8 cellular contexts compared by ENCODE assay signal in the genomic region with DNA sequence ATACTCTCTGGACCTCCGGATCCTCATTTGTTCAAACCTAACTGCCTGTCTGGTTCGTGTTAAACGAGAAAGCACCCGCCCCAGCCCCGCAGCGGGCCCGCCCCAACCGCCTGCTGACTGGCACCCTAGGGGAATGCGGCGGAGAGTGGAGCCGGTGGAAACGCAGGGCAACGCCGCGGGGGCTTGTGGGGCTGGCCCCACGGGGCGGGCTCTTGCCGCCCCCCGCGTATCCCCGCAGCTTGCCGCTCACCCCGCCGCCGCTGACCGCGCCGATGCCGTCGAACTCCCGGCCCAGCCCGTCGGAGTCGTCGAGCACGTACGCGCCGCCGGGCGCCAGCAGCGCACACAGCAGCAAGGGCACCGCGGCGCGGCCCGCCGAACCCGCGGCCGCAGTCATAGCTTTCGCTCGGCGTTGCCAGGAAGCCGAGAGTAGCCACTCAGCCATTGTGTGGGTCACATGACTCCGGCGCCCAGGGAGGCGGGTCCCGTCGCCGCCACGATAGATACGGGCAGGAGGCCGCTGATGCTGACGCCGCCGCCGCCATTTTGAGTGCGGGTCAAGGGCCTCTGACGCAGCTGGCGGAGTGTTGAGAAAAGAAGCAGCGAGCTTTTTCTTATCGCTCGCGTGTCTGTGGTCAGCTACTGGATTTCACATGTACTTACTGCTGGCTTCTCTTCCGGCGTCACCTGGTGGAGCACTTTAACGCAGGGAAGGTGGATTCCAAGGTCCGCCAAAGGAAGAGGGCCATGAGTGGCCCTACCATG. TPM values are rescaled to one million over a fixed set of nuclear protein-coding genes. Genes with fewer than 3 reads are reported as not detected.
DNase-seq lines count a peak whose midpoint lies in the region; ATAC-seq and TF ChIP-seq lines count a peak whose summit lies in the region.

A gene (minus strand): TSS at position 463 of the 765 bp plus-strand sequence. CDS start 18 bp downstream, at position 445.

- BruUV-seq in A673 (replicated peaks; lab: Mats Ljungman, UMichigan), result no TSS peak

- peak within 1 kb of the TSS; percentile 83 for H3K4me3 Mint-ChIP-seq in dendritic cell treated with granulocyte-macrophage colony-stimulating factor and Interleukin-4, amounts not matched to agents 40 ng/mL and 50 ng/mL, for 4 days

- H3K27me3 Mint-ChIP-seq in dendritic cell treated with granulocyte-macrophage colony-stimulating factor and Interleukin-4, amounts not matched to agents 40 ng/mL and 50 ng/mL, for 4 days, result no peaks in the 10 kb centered on the region

- H3K27me3 ChIP-seq in A673 (replicated peaks; ENCODE audit: insufficient read depth, low read depth, low read length, poor library complexity), result no peaks in the 10 kb centered on the region

- CTCF ChIA-PET in A673 (lab: Charles Lee), result interaction anchor here (0.6 kb wide), 1 partner anchor 731 kb away, joined by 3 read pairs; no protein-coding TSS in a partner anchor

- peak within 1 kb of the TSS; percentile 79 for H3K27ac ChIP-seq in A673 (ENCODE audit: low read depth, low read length, poor library complexity, severe bottlenecking)

- peak within 1 kb of the TSS; percentile 90 for H3K27ac Mint-ChIP-seq in dendritic cell treated with granulocyte-macrophage colony-stimulating factor and Interleukin-4, amounts not matched to agents 40 ng/mL and 50 ng/mL, for 4 days

- peak within 1 kb of the TSS; percentile 62 for H3K4me3 ChIP-seq in A673 (ENCODE audit: low read depth, low read length, poor library complexity, severe bottlenecking)

- TF ChIP-seq CTCF in A673 (conservative IDR thresholded peaks at IDR 0.05; ENCODE audit: low read depth, low read length), result no peak

- H3K36me3 Mint-ChIP-seq in dendritic cell treated with granulocyte-macrophage colony-stimulating factor and Interleukin-4, amounts not matched to agents 40 ng/mL and 50 ng/mL, for 4 days (ENCODE audit: low read depth), result peaks cover 7% of the 10 kb centered on the region

- H3K4me1 ChIP-seq in A673 (ENCODE audit: insufficient read depth, low read length, poor library complexity, severe bottlenecking), result peaks cover 6% of the 10 kb centered on the region

- POLR2A ChIA-PET in A673 (lab: Charles Lee; ENCODE audit: low non-redundant PET), result interaction anchor here (0.6 kb wide), 1 partner anchor 109 kb away, joined by 3 read pairs; no protein-coding TSS in a partner anchor

- intact Hi-C loops in A673 (cut with micrococcal nuclease; ENCODE audit: unreplicated experiment), result no loop called here
- intact Hi-C loops in dendritic cell treated with granulocyte-macrophage colony-stimulating factor and Interleukin-4, amounts not matched to agents 40 ng/mL and 50 ng/mL, for 4 days (cut with micrococcal nuclease), result loop anchor here (10.0 kb wide), 1 partner anchor 52 kb away; no protein-coding TSS in a partner anchor

- no peaks in the 10 kb centered on the region for H3K9me3 ChIP-seq in A673 (ENCODE audit: low read depth, low read length, poor library complexity, severe bottlenecking)

- peak; percentile 88 for DNase-seq in A673 (ENCODE audit: low spot score)
- DNase-seq in NCI-H524 (lab: John Stamatoyannopoulos, UW), result peak; percentile 92 to 95
- DNase-seq in activated CD4-positive, alpha-beta T cell treated with anti-CD3 and anti-CD28 coated beads, Interleukin-2, amount 50 U/mL, for 48 hours, result peak; percentile 95 to 96
- peak; percentile 98 for DNase-seq in left kidney (ENCODE audit: low read depth, low spot score)
- DNase-seq in stimulated activated CD4-positive, alpha-beta T cell treated with anti-CD3 and anti-CD28 coated beads, Interleukin-2, amount 100 ng/mL, for 4 hours (ENCODE audit: low read depth), result peak; percentile 88

- H3K36me3 ChIP-seq in A673 (ENCODE audit: insufficient read depth, low read length, poor library complexity, severe bottlenecking), result no peaks in the 10 kb centered on the region

- ATAC-seq in GM18867 (IDR thresholded peaks at IDR 0.05; ENCODE audit: unreplicated experiment), result peak; percentile 91
- peak; percentile 93 for ATAC-seq in HG03135 (IDR thresholded peaks at IDR 0.05; ENCODE audit: unreplicated experiment)

- H3K4me1 Mint-ChIP-seq in dendritic cell treated with granulocyte-macrophage colony-stimulating factor and Interleukin-4, amounts not matched to agents 40 ng/mL and 50 ng/mL, for 4 days (ENCODE audit: low read depth), result peaks cover 63% of the 10 kb centered on the region

- no peaks in the 10 kb centered on the region for H3K9me3 Mint-ChIP-seq in dendritic cell treated with granulocyte-macrophage colony-stimulating factor and Interleukin-4, amounts not matched to agents 40 ng/mL and 50 ng/mL, for 4 days

RNA-seq across cellular contexts. Expression of the gene that starts here (rescaled TPM):
- 9.5 and 11.5 TPM in 2 replicates for total RNA-seq in A673 (2021)

Comparison
In these comparisons a context has a peak if more than half of its experiments do, and no peak if none do; other contexts are left out.
1. Peak in every context shown above with its lines: DNase-seq, ATAC-seq, H3K4me3 ChIP-seq and H3K27ac ChIP-seq.